In the genomic region with DNA sequence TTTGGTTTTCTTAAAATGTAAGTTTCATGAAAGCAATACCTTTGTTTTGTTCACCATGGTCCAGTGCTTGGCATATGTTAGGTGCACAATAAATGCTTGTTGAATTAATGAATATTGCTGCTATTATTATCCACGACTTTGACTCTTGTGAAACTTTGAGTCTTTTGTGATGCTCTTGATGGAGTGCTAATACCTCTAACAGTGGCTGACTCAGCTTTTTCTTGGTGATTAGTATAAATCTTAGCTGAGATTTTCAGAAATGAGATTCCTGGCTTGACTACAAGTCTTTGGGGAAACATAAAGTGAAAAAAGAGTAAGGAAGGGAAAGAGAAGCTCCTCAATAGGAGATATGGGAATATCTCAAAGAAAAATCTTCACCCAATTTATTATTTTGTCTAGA, we compare ENCODE assay signal across 36 cellular contexts.
DNase-seq lines count a peak whose midpoint lies in the region; ATAC-seq, FAIRE-seq and TF ChIP-seq lines count a peak whose summit lies in the region.
"Had no signal": no experiment of that assay in that cellular context is flagged by ENCODE, and none has a peak within 500 bp of the region (broad histone marks: within the 10 kb centered on the region; RNA-seq: fewer than 3 reads in every experiment).

No MANE protein-coding gene starts in this region.

- H2AK5ac ChIP-seq in IMR-90 (ENCODE audit: low read depth, low read length): no peak overlapping the region

- H2BK120ac ChIP-seq in IMR-90 (ENCODE audit: low read depth, low read length): no peak overlapping the region

- no peak overlapping the region for H3K14ac ChIP-seq in IMR-90 (replicated peaks; ENCODE audit: low read depth, low read length)

- H3K4me3 ChIP-seq in HepG2 (replicated peaks in 1 of 3; ENCODE audit: insufficient read depth in 1 of 3, low read depth in 2 of 3, low read length in 3 of 3): no peak overlapping the region
- no peak overlapping the region for H3K4me3 ChIP-seq in right lobe of liver
- H3K4me3 ChIP-seq in A549: no peak overlapping the region
- no peak overlapping the region for H3K4me3 ChIP-seq in IMR-90 (ENCODE audit: insufficient read depth, low read depth, low read length)
- H3K4me3 ChIP-seq in astrocyte (ENCODE audit: insufficient read depth, low read depth, low read length): no peak overlapping the region
- no peak overlapping the region for H3K4me3 ChIP-seq in MM.1S (ENCODE audit: low read length)
- H3K4me3 ChIP-seq: BLaER1; BLaER1 treated with 17β-estradiol and CSF1 and Interleukin-3, amounts not matched to agents 10 nM and 100 nM had no signal

- FAIRE-seq in HepG2 (lab: Jason Lieb, UNC): no peak
- peak; percentile 95 for FAIRE-seq in A549 (lab: Jason Lieb, UNC)
- peak; percentile 65 for FAIRE-seq in astrocyte (lab: Jason Lieb, UNC)
- FAIRE-seq: A204.1, D721Med had no signal

- TF ChIP-seq RAD21 in HepG2 (CRISPR knock-in tag; IDR thresholded peaks at IDR 0.05): no peak
- TF ChIP-seq RAD21 in A549 (conservative IDR thresholded peaks at IDR 0.05 in 1 of 2, IDR thresholded peaks at IDR 0.05 in 1 of 2): no peak
- TF ChIP-seq RAD21 in IMR-90 (IDR thresholded peaks at IDR 0.05; ENCODE audit: low read length): no peak

- H4K8ac ChIP-seq in IMR-90 (ENCODE audit: low read depth in 2 of 2, low read length in 2 of 2): no peak overlapping the region

- H3K9me2 ChIP-seq in MM.1S (replicated peaks; ENCODE audit: insufficient read depth, low read length): no peaks in the 10 kb centered on the region

- H3K9ac ChIP-seq in HepG2 (ENCODE audit: insufficient read depth, low read depth, low read length) (no peak overlapping the region), IMR-90 (ENCODE audit: low read depth, low read length) (no peak overlapping the region), astrocyte (ENCODE audit: low read length) (no peak overlapping the region), MM.1S (ENCODE audit: low read length) (no peak overlapping the region)
- H3K9ac ChIP-seq: BLaER1; BLaER1 treated with 17β-estradiol and CSF1 and Interleukin-3, amounts not matched to agents 10 nM and 100 nM had no signal

- TF ChIP-seq EP300 in HepG2 (IDR thresholded peaks at IDR 0.05; ENCODE audit: low read depth in 2 of 2, low read length in 2 of 2) (no peak), HepG2 (CRISPR knock-in tag; IDR thresholded peaks at IDR 0.05; ENCODE audit: borderline replicate concordance) (no peak), A549 (IDR thresholded peaks at IDR 0.05) (no peak)

- H4K5ac ChIP-seq in IMR-90 (ENCODE audit: low read depth, low read length): no peak overlapping the region

- no peaks in the 10 kb centered on the region for H3K79me1 ChIP-seq in IMR-90 (ENCODE audit: low read depth in 1 of 2, low read length in 2 of 2)

- DNase-seq in HepG2 (ENCODE audit: low spot score) (no peak), right lobe of liver (no peak), A549 (ENCODE audit: low read depth in 1 of 2, low spot score in 1 of 2) (no peak), IMR-90 (no peak), astrocyte (ENCODE audit: low read depth) (no peak), MM.1S (no peak)
- DNase-seq: 8988T; ACHN; AML-193; BE2C; C1 segment of cervical spinal cord; Caco-2; Calu3; CD4-positive, alpha-beta memory T cell; CD4-positive, alpha-beta T cell; CD4-positive, CD25-positive, alpha-beta regulatory T cell; CD8-positive, alpha-beta memory T cell; CD8-positive, alpha-beta T cell; COR-L47; DMS 273 treated with DMSO at 0.1 percent for 48 hours; DMS153; DMS53; DMS79; DMS79 treated with DMSO at 0.1 percent for 48 hours; DND-41; EL had no signal

- H3K9me3 Mint-ChIP-seq in astrocyte (ENCODE audit: unreplicated experiment): peaks cover 5% of the 10 kb centered on the region
- H3K9me3 Mint-ChIP-seq: CD14-positive monocyte; CD4-positive, alpha-beta T cell; CD8-positive, alpha-beta T cell had no signal

- H4K20me1 ChIP-seq in HepG2 (ENCODE audit: insufficient read depth, low read length): no peaks in the 10 kb centered on the region
- H4K20me1 ChIP-seq in IMR-90 (ENCODE audit: insufficient read depth, low read length): no peaks in the 10 kb centered on the region
- H4K20me1 ChIP-seq in astrocyte (ENCODE audit: insufficient read depth, low read length): no peaks in the 10 kb centered on the region
- H4K20me1 ChIP-seq in MM.1S (ENCODE audit: insufficient read depth, low read length): no peaks in the 10 kb centered on the region
- H4K20me1 ChIP-seq: BLaER1; BLaER1 treated with 17β-estradiol and CSF1 and Interleukin-3, amounts not matched to agents 10 nM and 100 nM had no signal

- no peak overlapping the region for H2BK20ac ChIP-seq in IMR-90 (ENCODE audit: low read depth, low read length)

- CTCF ChIA-PET in HepG2 (lab: Yijun Ruan, JAX; ENCODE audit: low intra/inter-chr PET ratio, low total read pairs) (no interaction called here), A549 (lab: Yijun Ruan, JAX) (no interaction called here), IMR-90 (lab: Yijun Ruan, JAX) (no interaction called here)

- TF ChIP-seq POLR2A in HepG2 (IDR thresholded peaks at IDR 0.05; ENCODE audit: insufficient read depth in 1 of 2, low read depth in 2 of 2, low read length in 2 of 2): no peak
- TF ChIP-seq POLR2A in right lobe of liver (IDR thresholded peaks at IDR 0.05): no peak
- TF ChIP-seq POLR2A in A549 (IDR thresholded peaks at IDR 0.05; ENCODE audit: low read length): no peak
- no peak for TF ChIP-seq POLR2A in IMR-90 (IDR thresholded peaks at IDR 0.05; ENCODE audit: low read depth, low read length)

- H3K4me2 ChIP-seq in HepG2 (ENCODE audit: low read depth, low read length) (no peak overlapping the region), A549 (no peak overlapping the region), IMR-90 (ENCODE audit: low read depth, low read length) (no peak overlapping the region), astrocyte (ENCODE audit: low read length) (no peak overlapping the region), MM.1S (ENCODE audit: low read depth, low read length) (no peak overlapping the region)
- H3K4me2 ChIP-seq: BLaER1; BLaER1 treated with 17β-estradiol and CSF1 and Interleukin-3, amounts not matched to agents 10 nM and 100 nM had no signal

- H3K18ac ChIP-seq in IMR-90 (ENCODE audit: low read depth, low read length): no peak overlapping the region

- no peaks in the 10 kb centered on the region for H3K27me3 Mint-ChIP-seq in astrocyte (ENCODE audit: low read depth, unreplicated experiment)
- H3K27me3 Mint-ChIP-seq: B cell; CD4-positive, alpha-beta T cell had no signal

- H3K36me3 Mint-ChIP-seq in astrocyte (ENCODE audit: low read depth, unreplicated experiment): no peaks in the 10 kb centered on the region
- H3K36me3 Mint-ChIP-seq: CD14-positive monocyte; CD4-positive, alpha-beta memory T cell; CD4-positive, CD25-positive, alpha-beta regulatory T cell; CD8-positive, alpha-beta memory T cell; CD8-positive, alpha-beta T cell had no signal

- H2AFZ ChIP-seq in HepG2 (ENCODE audit: low read length) (no peak overlapping the region), IMR-90 (replicated peaks; ENCODE audit: low read length, poor library complexity) (no peak overlapping the region), astrocyte (ENCODE audit: low read depth, low read length) (no peak overlapping the region), MM.1S (ENCODE audit: low read length) (no peak overlapping the region)

- H3K56ac ChIP-seq in IMR-90 (ENCODE audit: extremely low read depth, insufficient read depth, low read length): no peak overlapping the region

- no peak overlapping the region for H2BK5ac ChIP-seq in IMR-90 (ENCODE audit: low read depth, low read length, poor library complexity, severe bottlenecking)

- no peak for ATAC-seq in HepG2
- ATAC-seq in right lobe of liver: no peak
- no peak for ATAC-seq in A549
- ATAC-seq in IMR-90 (ENCODE audit: low read depth): no peak
- no peak for ATAC-seq in GM21825 (IDR thresholded peaks at IDR 0.05; ENCODE audit: unreplicated experiment)
- ATAC-seq in HG03469 (IDR thresholded peaks at IDR 0.05; ENCODE audit: unreplicated experiment): no peak
- ATAC-seq: CD8-positive, alpha-beta T cell had no signal

- POLR2A ChIA-PET in HepG2 (lab: Yijun Ruan, JAX): no interaction called here
- POLR2A ChIA-PET in A549 (lab: Yijun Ruan, JAX): no interaction called here
- POLR2A ChIA-PET in IMR-90 (lab: Charles Lee; ENCODE audit: unreplicated experiment): no interaction called here

- H3K27me3 ChIP-seq in HepG2 (ENCODE audit: control insufficient read depth in 1 of 2, insufficient read depth in 2 of 2, low read length in 2 of 2) (no peaks in the 10 kb centered on the region), right lobe of liver (no peaks in the 10 kb centered on the region), IMR-90 (ENCODE audit: control insufficient read depth, insufficient read depth, low read length) (no peaks in the 10 kb centered on the region), astrocyte (ENCODE audit: insufficient read depth, low read length) (no peaks in the 10 kb centered on the region), MM.1S (replicated peaks; ENCODE audit: insufficient read depth, low read length) (no peaks in the 10 kb centered on the region)
- H3K27me3 ChIP-seq: BE2C; BLaER1; BLaER1 treated with 17β-estradiol and CSF1 and Interleukin-3, amounts not matched to agents 10 nM and 100 nM had no signal

- no peaks in the 10 kb centered on the region for H3K9me1 ChIP-seq in IMR-90 (ENCODE audit: insufficient read depth, low read length)

- H3K36me3 ChIP-seq in HepG2 (replicated peaks in 1 of 2; ENCODE audit: control insufficient read depth in 1 of 2, insufficient read depth in 2 of 2, low read length in 2 of 2) (no peaks in the 10 kb centered on the region), right lobe of liver (no peaks in the 10 kb centered on the region), IMR-90 (ENCODE audit: control insufficient read depth, insufficient read depth, low read length) (no peaks in the 10 kb centered on the region), astrocyte (ENCODE audit: insufficient read depth, low read length) (no peaks in the 10 kb centered on the region), MM.1S (replicated peaks; ENCODE audit: insufficient read depth, low read length) (no peaks in the 10 kb centered on the region)
- H3K36me3 ChIP-seq: BE2C; BLaER1; BLaER1 treated with 17β-estradiol and CSF1 and Interleukin-3, amounts not matched to agents 10 nM and 100 nM had no signal

- no peak overlapping the region for H2AK9ac ChIP-seq in IMR-90 (replicated peaks; ENCODE audit: low read depth, low read length, poor library complexity)

- H3K27ac ChIP-seq in HepG2 (ENCODE audit: extremely low read length, insufficient read depth, low read length): no peak overlapping the region
- H3K27ac ChIP-seq in right lobe of liver: no peak overlapping the region
- H3K27ac ChIP-seq in A549: no peak overlapping the region
- H3K27ac ChIP-seq in IMR-90 (ENCODE audit: insufficient read depth, low read length): no peak overlapping the region
- H3K27ac ChIP-seq in astrocyte (ENCODE audit: low read depth, low read length): no peak overlapping the region
- H3K27ac ChIP-seq in MM.1S (ENCODE audit: low read length): no peak overlapping the region
- H3K27ac ChIP-seq: 22Rv1; BLaER1; BLaER1 treated with 17β-estradiol and CSF1 and Interleukin-3, amounts not matched to agents 10 nM and 100 nM; C4-2B had no signal

- TF ChIP-seq CTCF in HepG2 (CRISPR knock-in tag; IDR thresholded peaks at IDR 0.05) (no peak), right lobe of liver (IDR thresholded peaks at IDR 0.05) (no peak), A549 (IDR thresholded peaks at IDR 0.05) (no peak), IMR-90 (conservative IDR thresholded peaks at IDR 0.05; ENCODE audit: low read depth, low read length) (no peak), astrocyte (IDR thresholded peaks at IDR 0.05; ENCODE audit: insufficient read depth, low read depth, low read length) (no peak), MM.1S (IDR thresholded peaks at IDR 0.05; ENCODE audit: low read length) (no peak)

- BruUV-seq in HepG2 (replicated peaks; lab: Mats Ljungman, UMichigan): no TSS peak
- no TSS peak for BruUV-seq in IMR-90 (replicated peaks; lab: Mats Ljungman, UMichigan)

- no peak overlapping the region for H3K23ac ChIP-seq in IMR-90 (ENCODE audit: low read depth, low read length)

- 6% methylated on average over 1 of the region's 1 CpG for WGBS in HepG2 (ENCODE audit: low lambda C conversion rate)
- WGBS in right lobe of liver (ENCODE audit: insufficient coverage, low coverage, low lambda C conversion rate, missing lambda C conversion rate): 20% methylated on average over 1 of the region's 1 CpG
- 0% methylated on average over 1 of the region's 1 CpG for WGBS in A549 (ENCODE audit: missing lambda C conversion rate)
- WGBS in IMR-90 (ENCODE audit: extremely low coverage in 2 of 2, insufficient read length in 1 of 2), 2 experiments: no CpG with 5 or more reads among the region's 1 CpG

- intact Hi-C loops in HepG2 (cut with micrococcal nuclease; ENCODE audit: unreplicated experiment): no loop called here
- intact Hi-C loops in right lobe of liver (cut with DNase I): no loop called here
- intact Hi-C loops in IMR-90 (cut with micrococcal nuclease): no loop called here

- no peaks in the 10 kb centered on the region for H3F3A ChIP-seq in MM.1S (ENCODE audit: insufficient read depth, low read length)

- H4K91ac ChIP-seq in IMR-90 (ENCODE audit: insufficient read depth, low read depth, low read length): no peak overlapping the region

- no peak overlapping the region for H3K4me3 Mint-ChIP-seq in astrocyte (ENCODE audit: unreplicated experiment)
- H3K4me3 Mint-ChIP-seq: B cell; CD14-positive monocyte; CD4-positive, alpha-beta memory T cell; CD4-positive, alpha-beta T cell; CD8-positive, alpha-beta memory T cell; CD8-positive, alpha-beta T cell had no signal

- in situ Hi-C loops in HepG2 (cut with HindIII; ENCODE audit: extremely low pct_ligation_motif_present, low pct_unique_long_range_greater_than_20kb) (no loop called here), IMR-90 (cut with MboI; ENCODE audit: low sequenced_read_pairs) (no loop called here)

- H3K4ac ChIP-seq in IMR-90 (ENCODE audit: low read depth, low read length): no peak overlapping the region

- H3K4me1 Mint-ChIP-seq in astrocyte (ENCODE audit: low read depth, unreplicated experiment): peaks cover 12% of the 10 kb centered on the region
- H3K4me1 Mint-ChIP-seq: B cell; CD14-positive monocyte; CD4-positive, alpha-beta memory T cell; CD4-positive, CD25-positive, alpha-beta regulatory T cell; CD8-positive, alpha-beta memory T cell had no signal

- H3K79me2 ChIP-seq in HepG2 (ENCODE audit: insufficient read depth, low read length): no peaks in the 10 kb centered on the region
- no peaks in the 10 kb centered on the region for H3K79me2 ChIP-seq in astrocyte (ENCODE audit: insufficient read depth, low read length)
- H3K79me2 ChIP-seq in MM.1S (ENCODE audit: low read length): no peaks in the 10 kb centered on the region

- H2BK15ac ChIP-seq in IMR-90 (ENCODE audit: low read depth, low read length): no peak overlapping the region

- no peak overlapping the region for H3K27ac Mint-ChIP-seq in astrocyte (ENCODE audit: unreplicated experiment)
- H3K27ac Mint-ChIP-seq: B cell; CD14-positive monocyte; CD4-positive, alpha-beta memory T cell; CD4-positive, alpha-beta T cell; CD4-positive, CD25-positive, alpha-beta regulatory T cell; CD8-positive, alpha-beta memory T cell; CD8-positive, alpha-beta T cell had no signal

- H3K4me1 ChIP-seq in HepG2 (ENCODE audit: insufficient read depth, low read length) (no peaks in the 10 kb centered on the region), right lobe of liver (no peaks in the 10 kb centered on the region), A549 (no peaks in the 10 kb centered on the region), IMR-90 (ENCODE audit: control insufficient read depth, insufficient read depth, low read length) (no peaks in the 10 kb centered on the region), astrocyte (ENCODE audit: insufficient read depth, low read length) (no peaks in the 10 kb centered on the region), MM.1S (ENCODE audit: low read length) (no peaks in the 10 kb centered on the region)
- H3K4me1 ChIP-seq: BE2C; BLaER1; BLaER1 treated with 17β-estradiol and CSF1 and Interleukin-3, amounts not matched to agents 10 nM and 100 nM; Caco-2 had no signal

- dilution Hi-C loops in IMR-90 (cut with HindIII; ENCODE audit: low sequenced_read_pairs, unreplicated experiment): no loop called here

- H3K9me3 ChIP-seq in HepG2 (ENCODE audit: low read length) (no peaks in the 10 kb centered on the region), right lobe of liver (no peaks in the 10 kb centered on the region), A549 (0 out of 3 replicates have a peak, but pooled peaks cover 7% of the 10 kb centered on the region), IMR-90 (ENCODE audit: control insufficient read depth, insufficient read depth, low read length) (no peaks in the 10 kb centered on the region), astrocyte (ENCODE audit: insufficient read depth, low read depth, low read length) (no peaks in the 10 kb centered on the region), MM.1S (replicated peaks; ENCODE audit: insufficient read depth, low read length) (no peaks in the 10 kb centered on the region)
- H3K9me3 ChIP-seq: BE2C, BLaER1, Caco-2 had no signal
